Comparison of ENCODE assay signal across 19 cellular contexts in the genomic region with DNA sequence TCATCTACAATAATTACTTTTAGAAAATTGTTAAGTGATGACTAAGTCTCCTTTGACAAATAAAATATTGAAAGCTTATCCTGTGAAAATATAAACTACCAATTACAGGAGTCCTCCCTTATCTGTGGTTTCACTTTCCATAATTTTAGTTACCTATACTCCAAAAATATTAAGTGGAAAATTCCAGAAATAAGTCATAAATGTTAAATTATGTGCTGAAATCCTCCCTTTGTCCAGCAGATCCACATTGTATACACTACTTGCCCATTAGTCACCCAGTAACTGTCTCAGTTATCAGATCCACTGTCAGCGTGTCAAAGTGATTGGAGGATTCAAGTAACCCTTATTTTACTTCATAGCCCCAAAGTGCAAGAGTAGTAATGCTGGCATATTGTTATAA.
DNase-seq lines count a peak whose midpoint lies in the region; ATAC-seq, FAIRE-seq and TF ChIP-seq lines count a peak whose summit lies in the region.
"Had no signal": no experiment of that assay in that cellular context is flagged by ENCODE, and none has a peak within 500 bp of the region (broad histone marks: within the 10 kb centered on the region; RNA-seq: fewer than 3 reads in every experiment).

No MANE protein-coding gene starts in this region.

- no peaks in the 10 kb centered on the region for H3K27me3 ChIP-seq in ACC112 (ENCODE audit: insufficient read depth, low read length)
- H3K27me3 ChIP-seq in astrocyte (ENCODE audit: insufficient read depth, low read length): no peaks in the 10 kb centered on the region
- no peaks in the 10 kb centered on the region for H3K27me3 ChIP-seq in BE2C
- no peaks in the 10 kb centered on the region for H3K27me3 ChIP-seq in suprapubic skin
- H3K27me3 ChIP-seq: esophagus squamous epithelium, right atrium auricular region, tibial nerve had no signal

- TF ChIP-seq CTCF in astrocyte (IDR thresholded peaks at IDR 0.05; ENCODE audit: insufficient read depth, low read depth, low read length): no peak
- TF ChIP-seq CTCF in BE2C (IDR thresholded peaks at IDR 0.05; ENCODE audit: low read depth, low read length): no peak
- TF ChIP-seq CTCF in suprapubic skin (IDR thresholded peaks at IDR 0.05): no peak
- TF ChIP-seq CTCF in lower leg skin (IDR thresholded peaks at IDR 0.05): no peak

- FAIRE-seq in astrocyte (lab: Jason Lieb, UNC): no peak
- FAIRE-seq: HepG2 had no signal

- TF ChIP-seq POLR2A in suprapubic skin (IDR thresholded peaks at IDR 0.05) (no peak), lower leg skin (IDR thresholded peaks at IDR 0.05) (no peak)

- H3K4me1 ChIP-seq in ACC112 (ENCODE audit: control insufficient read depth, insufficient read depth, low read length, unreplicated experiment): peaks cover 24% of the 10 kb centered on the region
- peaks cover 17% of the 10 kb centered on the region for H3K4me1 ChIP-seq in astrocyte (ENCODE audit: insufficient read depth, low read length)
- no peaks in the 10 kb centered on the region for H3K4me1 ChIP-seq in BE2C
- peaks cover 6% of the 10 kb centered on the region for H3K4me1 ChIP-seq in suprapubic skin

- peak overlapping the region; percentile 35 for H3K4me2 ChIP-seq in astrocyte (ENCODE audit: low read length)

- H3K4me3 ChIP-seq in ACC112 (ENCODE audit: low read depth, low read length) (peak overlapping the region; percentile 44), astrocyte (ENCODE audit: insufficient read depth, low read depth, low read length) (no peak overlapping the region), BE2C (ENCODE audit: low read depth, low read length) (no peak overlapping the region), suprapubic skin (no peak overlapping the region), lower leg skin (ENCODE audit: low read depth, poor library complexity, severe bottlenecking) (no peak overlapping the region)
- H3K4me3 ChIP-seq: esophagus squamous epithelium, right atrium auricular region, tibial nerve had no signal

- H3K36me3 ChIP-seq in ACC112 (ENCODE audit: insufficient read depth, low read length) (no peaks in the 10 kb centered on the region), astrocyte (ENCODE audit: insufficient read depth, low read length) (no peaks in the 10 kb centered on the region), BE2C (no peaks in the 10 kb centered on the region), suprapubic skin (no peaks in the 10 kb centered on the region)
- H3K36me3 ChIP-seq: esophagus squamous epithelium, right atrium auricular region, tibial nerve had no signal

- H3K9me3 ChIP-seq in astrocyte (ENCODE audit: insufficient read depth, low read depth, low read length) (no peaks in the 10 kb centered on the region), BE2C (no peaks in the 10 kb centered on the region), suprapubic skin (no peaks in the 10 kb centered on the region)
- H3K9me3 ChIP-seq: esophagus squamous epithelium, right atrium auricular region, tibial nerve had no signal

- H3K4me1 Mint-ChIP-seq in astrocyte (ENCODE audit: low read depth, unreplicated experiment): peaks cover 28% of the 10 kb centered on the region

- H3K9ac ChIP-seq in astrocyte (ENCODE audit: low read length): no peak overlapping the region

- peak overlapping the region; percentile 56 for H3K27ac ChIP-seq in ACC112 (ENCODE audit: low read depth, low read length)
- peak overlapping the region; percentile 37 for H3K27ac ChIP-seq in astrocyte (ENCODE audit: low read depth, low read length)
- H3K27ac ChIP-seq in suprapubic skin: no peak overlapping the region
- H3K27ac ChIP-seq: esophagus squamous epithelium, right atrium auricular region, tibial nerve had no signal

- no peaks in the 10 kb centered on the region for H3K9me3 Mint-ChIP-seq in astrocyte (ENCODE audit: unreplicated experiment)
- H3K9me3 Mint-ChIP-seq: activated naive CD8-positive, alpha-beta T cell treated with anti-CD3 and anti-CD28 coated beads for 36 hours had no signal

- H2AFZ ChIP-seq in ACC112 (ENCODE audit: low read length, unreplicated experiment) (no peak overlapping the region), astrocyte (ENCODE audit: low read depth, low read length) (no peak overlapping the region)

- peak overlapping the region; percentile 37 for H3K4me3 Mint-ChIP-seq in astrocyte (ENCODE audit: unreplicated experiment)
- H3K4me3 Mint-ChIP-seq: activated naive CD8-positive, alpha-beta T cell treated with anti-CD3 and anti-CD28 coated beads for 36 hours had no signal

- no peaks in the 10 kb centered on the region for H3K36me3 Mint-ChIP-seq in astrocyte (ENCODE audit: low read depth, unreplicated experiment)
- H3K36me3 Mint-ChIP-seq: activated naive CD8-positive, alpha-beta T cell treated with anti-CD3 and anti-CD28 coated beads for 36 hours had no signal

- no peak for TF ChIP-seq EP300 in suprapubic skin (IDR thresholded peaks at IDR 0.05)

- peaks cover 38% of the 10 kb centered on the region for H4K20me1 ChIP-seq in astrocyte (ENCODE audit: insufficient read depth, low read length)

- DNase-seq in HS-27A (ENCODE audit: low read depth): peak; percentile 29
- peak; percentile 63 for DNase-seq in astrocyte (ENCODE audit: low read depth)
- DNase-seq in iris pigment epithelial cell (ENCODE audit: low read depth): peak; percentile 85
- DNase-seq in BE2C: no peak
- DNase-seq in suprapubic skin (ENCODE audit: low spot score in 2 of 2): no peak
- no peak for DNase-seq in lower leg skin (ENCODE audit: low spot score in 2 of 2)
- DNase-seq: activated CD4-positive, alpha-beta T cell treated with anti-CD3 and anti-CD28 coated beads, Interleukin-2, amount 50 U/mL, for 48 hours; activated naive CD8-positive, alpha-beta T cell treated with anti-CD3 and anti-CD28 coated beads for 36 hours; activated T-cell treated with anti-CD3 and anti-CD28 coated beads, Interleukin-2, amount 50 U/mL, for 48 hours; cortex of kidney; esophagus squamous epithelium; mammary epithelial cell; NK-92 treated with Interleukin-12 subunit alpha and Interleukin-12 subunit beta, amount 100 ng/mL, for 24 hours; stimulated activated CD4-positive, alpha-beta T cell treated with anti-CD3 and anti-CD28 coated beads, Interleukin-2, amount 100 ng/mL, for 48 hours had no signal

- no peaks in the 10 kb centered on the region for H3K27me3 Mint-ChIP-seq in astrocyte (ENCODE audit: low read depth, unreplicated experiment)
- H3K27me3 Mint-ChIP-seq: activated naive CD8-positive, alpha-beta T cell treated with anti-CD3 and anti-CD28 coated beads for 36 hours had no signal

- intact Hi-C loops in lower leg skin (cut with DNase I; ENCODE audit: low total_unique reads): no loop called here

- H3K79me2 ChIP-seq in ACC112 (ENCODE audit: control insufficient read depth, insufficient read depth, low read length, unreplicated experiment) (no peaks in the 10 kb centered on the region), astrocyte (ENCODE audit: insufficient read depth, low read length) (peaks cover 35% of the 10 kb centered on the region)

- peak overlapping the region; percentile 74 for H3K27ac Mint-ChIP-seq in astrocyte (ENCODE audit: unreplicated experiment)
- H3K27ac Mint-ChIP-seq: activated naive CD8-positive, alpha-beta T cell treated with anti-CD3 and anti-CD28 coated beads for 36 hours had no signal

- no peak for ATAC-seq in HG03378 (IDR thresholded peaks at IDR 0.05; ENCODE audit: unreplicated experiment)
- ATAC-seq: HepG2 had no signal

- WGBS in suprapubic skin: 59% methylated on average over 1 of the region's 1 CpG
- WGBS in lower leg skin, 2 donors: 63 to 78% methylated on average over 1 of the region's 1 CpG

Comparison
In these comparisons a context has a peak if more than half of its experiments do, and no peak if none do; other contexts are left out.
1. DNase-seq: peak in HS-27A (single experiment), astrocyte (single experiment) and iris pigment epithelial cell (single experiment); none in BE2C (single experiment), suprapubic skin (0 of 2) and lower leg skin (0 of 2).